ENCODE assay signal across 10 cellular contexts in the genomic region with DNA sequence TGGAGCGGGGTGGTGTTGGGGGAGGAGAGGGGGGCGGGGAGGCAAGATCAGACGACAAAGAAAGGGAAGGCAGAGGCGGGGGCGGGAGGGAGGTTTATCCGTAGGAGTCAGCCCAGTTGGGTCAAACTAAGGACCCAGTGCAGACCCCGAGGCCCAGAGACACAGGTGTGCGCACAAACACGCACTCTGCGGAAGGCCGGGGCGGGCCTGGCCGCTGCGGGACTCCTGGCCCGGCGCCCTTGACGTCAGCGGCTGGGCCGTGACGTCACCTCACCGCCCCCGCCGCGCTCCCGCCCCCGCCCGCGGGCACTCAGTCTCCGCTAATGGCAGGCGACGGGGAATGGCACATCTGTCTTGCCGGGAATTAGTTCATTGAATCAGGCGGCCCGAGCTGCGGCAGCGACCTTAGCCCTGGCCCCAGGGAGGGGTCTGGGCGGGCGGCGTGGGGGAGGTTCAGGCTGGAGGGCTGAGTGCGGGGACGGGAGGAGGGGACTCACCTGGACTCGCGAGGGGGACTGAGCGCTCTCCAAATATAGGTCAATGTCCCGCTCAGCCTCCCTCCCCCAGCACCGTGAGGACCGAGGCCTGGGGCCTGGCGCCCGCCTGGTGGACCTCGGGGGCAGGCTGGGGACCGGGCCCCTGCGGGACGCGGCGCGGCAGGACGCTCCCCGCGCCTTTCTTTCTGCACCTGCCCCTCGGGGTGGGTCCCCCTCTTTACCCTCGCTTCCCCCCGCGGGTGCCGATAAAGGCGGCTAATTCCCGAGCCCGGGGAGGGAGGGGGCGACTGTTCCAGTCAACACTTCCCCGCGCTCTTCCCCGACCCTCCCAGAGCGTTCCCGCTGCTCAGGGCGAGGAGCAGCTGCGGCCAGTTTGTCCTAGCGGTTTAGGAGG. TPM values are rescaled to one million over a fixed set of nuclear protein-coding genes. Genes with fewer than 3 reads are reported as not detected.
DNase-seq lines count a peak whose midpoint lies in the region; ATAC-seq and TF ChIP-seq lines count a peak whose summit lies in the region.
"Had no signal": no experiment of that assay in that cellular context is flagged by ENCODE, and none has a peak within 500 bp of the region (broad histone marks: within the 10 kb centered on the region; RNA-seq: fewer than 3 reads in every experiment).

No MANE protein-coding gene starts in this region.

- no peak overlapping the region for H3K27ac Mint-ChIP-seq in activated CD8-positive, alpha-beta T cell treated with anti-CD3 and anti-CD28 coated beads for 36 hours
- no peak overlapping the region for H3K27ac Mint-ChIP-seq in natural killer cell

- DNase-seq in activated CD8-positive, alpha-beta T cell treated with anti-CD3 and anti-CD28 coated beads for 36 hours, result peak; percentile 50
- DNase-seq in epithelial cell of esophagus (ENCODE audit: low read depth) (peak; percentile 29), natural killer cell (peak; percentile 28), NCI-H1694 (lab: John Stamatoyannopoulos, UW) (no peak), SKM-1 (lab: John Stamatoyannopoulos, UW; ENCODE audit: unreplicated experiment) (no peak)

- TF ChIP-seq EP300 in Ishikawa (IDR thresholded peaks at IDR 0.05; ENCODE audit: borderline replicate concordance), result 0 out of 2 replicates have a peak, but pooled peaks have one; percentile 12

- CTCF ChIA-PET in activated CD8-positive, alpha-beta T cell treated with anti-CD3 and anti-CD28 coated beads for 36 hours (lab: Charles Lee), result interaction anchor here (2.9 kb wide), 1 partner anchor 19 kb away, joined by 7 read pairs; no protein-coding TSS in a partner anchor

- peak; percentile 53 for ATAC-seq in activated CD8-positive, alpha-beta T cell treated with anti-CD3 and anti-CD28 coated beads for 36 hours
- ATAC-seq in natural killer cell (peak; percentile 34 to 77 (median 77)), HG02571 (IDR thresholded peaks at IDR 0.05; ENCODE audit: unreplicated experiment) (no peak)

- H3K9me3 ChIP-seq in thymus (ENCODE audit: control insufficient read depth), result no peaks in the 10 kb centered on the region

- no peaks in the 10 kb centered on the region for H3K36me3 ChIP-seq in thymus (ENCODE audit: control insufficient read depth, insufficient read depth)

- H3K4me3 Mint-ChIP-seq in activated CD8-positive, alpha-beta T cell treated with anti-CD3 and anti-CD28 coated beads for 36 hours, result peak overlapping the region; percentile 59
- peak overlapping the region; percentile 9 for H3K4me3 Mint-ChIP-seq in natural killer cell

- no peaks in the 10 kb centered on the region for H3K9me3 Mint-ChIP-seq in activated CD8-positive, alpha-beta T cell treated with anti-CD3 and anti-CD28 coated beads for 36 hours
- H3K9me3 Mint-ChIP-seq in natural killer cell, result no peaks in the 10 kb centered on the region

- no peaks in the 10 kb centered on the region for H3K36me3 Mint-ChIP-seq in activated CD8-positive, alpha-beta T cell treated with anti-CD3 and anti-CD28 coated beads for 36 hours (ENCODE audit: low read depth)
- H3K36me3 Mint-ChIP-seq in natural killer cell, result no peaks in the 10 kb centered on the region
- H3K36me3 Mint-ChIP-seq: IgD-negative memory B cell had no signal

- peaks cover 14% of the 10 kb centered on the region for H3K4me1 Mint-ChIP-seq in activated CD8-positive, alpha-beta T cell treated with anti-CD3 and anti-CD28 coated beads for 36 hours (ENCODE audit: low read depth)
- H3K4me1 Mint-ChIP-seq in natural killer cell, result peaks cover 0 to 8% of the 10 kb centered on the region in 2 donors

- no peak for TF ChIP-seq CTCF in activated CD8-positive, alpha-beta T cell treated with anti-CD3 and anti-CD28 coated beads for 36 hours (IDR thresholded peaks at IDR 0.05)
- TF ChIP-seq CTCF in epithelial cell of esophagus (IDR thresholded peaks at IDR 0.05; ENCODE audit: insufficient read depth, low read depth, low read length, missing control alignments) (no peak), natural killer cell (IDR thresholded peaks at IDR 0.05) (no peak)

- 2% methylated on average over 75 of the region's 76 CpGs for WGBS in thymus

- peaks cover 36% of the 10 kb centered on the region for H3K27me3 Mint-ChIP-seq in activated CD8-positive, alpha-beta T cell treated with anti-CD3 and anti-CD28 coated beads for 36 hours
- H3K27me3 Mint-ChIP-seq in natural killer cell (ENCODE audit: low read depth in 2 of 2), result peaks cover 14 to 39% of the 10 kb centered on the region in 2 donors

- TF ChIP-seq RAD21 in Ishikawa (IDR thresholded peaks at IDR 0.05; ENCODE audit: low read depth), result no peak

- intact Hi-C loops in activated CD8-positive, alpha-beta T cell treated with anti-CD3 and anti-CD28 coated beads for 36 hours (cut with micrococcal nuclease), result no loop called here
- intact Hi-C loops in natural killer cell (cut with micrococcal nuclease), result no loop called here

- H3K27me3 ChIP-seq in thymus (ENCODE audit: control insufficient read depth, insufficient read depth), result peaks cover 48% of the 10 kb centered on the region

- H3K4me3 ChIP-seq in epithelial cell of esophagus (ENCODE audit: low read length) (no peak overlapping the region), thymus (ENCODE audit: low read length) (peak overlapping the region; percentile 35)
- H3K4me3 ChIP-seq: lung had no signal

- H3K27ac ChIP-seq in thymus (ENCODE audit: low read depth), result no peak overlapping the region

- H3K4me1 ChIP-seq in thymus (ENCODE audit: control insufficient read depth, insufficient read depth, low read length), result no peaks in the 10 kb centered on the region

- POLR2A ChIA-PET in activated CD8-positive, alpha-beta T cell treated with anti-CD3 and anti-CD28 coated beads for 36 hours (lab: Charles Lee), result no interaction called here

TF ChIP-seq in Ishikawa, 13 proteins besides CTCF, POLR2A, EP300 and RAD21:
- no peak for TF ChIP-seq TCF12 (IDR thresholded peaks at IDR 0.05; ENCODE audit: low read depth)
- TF ChIP-seq, protein P1, sequence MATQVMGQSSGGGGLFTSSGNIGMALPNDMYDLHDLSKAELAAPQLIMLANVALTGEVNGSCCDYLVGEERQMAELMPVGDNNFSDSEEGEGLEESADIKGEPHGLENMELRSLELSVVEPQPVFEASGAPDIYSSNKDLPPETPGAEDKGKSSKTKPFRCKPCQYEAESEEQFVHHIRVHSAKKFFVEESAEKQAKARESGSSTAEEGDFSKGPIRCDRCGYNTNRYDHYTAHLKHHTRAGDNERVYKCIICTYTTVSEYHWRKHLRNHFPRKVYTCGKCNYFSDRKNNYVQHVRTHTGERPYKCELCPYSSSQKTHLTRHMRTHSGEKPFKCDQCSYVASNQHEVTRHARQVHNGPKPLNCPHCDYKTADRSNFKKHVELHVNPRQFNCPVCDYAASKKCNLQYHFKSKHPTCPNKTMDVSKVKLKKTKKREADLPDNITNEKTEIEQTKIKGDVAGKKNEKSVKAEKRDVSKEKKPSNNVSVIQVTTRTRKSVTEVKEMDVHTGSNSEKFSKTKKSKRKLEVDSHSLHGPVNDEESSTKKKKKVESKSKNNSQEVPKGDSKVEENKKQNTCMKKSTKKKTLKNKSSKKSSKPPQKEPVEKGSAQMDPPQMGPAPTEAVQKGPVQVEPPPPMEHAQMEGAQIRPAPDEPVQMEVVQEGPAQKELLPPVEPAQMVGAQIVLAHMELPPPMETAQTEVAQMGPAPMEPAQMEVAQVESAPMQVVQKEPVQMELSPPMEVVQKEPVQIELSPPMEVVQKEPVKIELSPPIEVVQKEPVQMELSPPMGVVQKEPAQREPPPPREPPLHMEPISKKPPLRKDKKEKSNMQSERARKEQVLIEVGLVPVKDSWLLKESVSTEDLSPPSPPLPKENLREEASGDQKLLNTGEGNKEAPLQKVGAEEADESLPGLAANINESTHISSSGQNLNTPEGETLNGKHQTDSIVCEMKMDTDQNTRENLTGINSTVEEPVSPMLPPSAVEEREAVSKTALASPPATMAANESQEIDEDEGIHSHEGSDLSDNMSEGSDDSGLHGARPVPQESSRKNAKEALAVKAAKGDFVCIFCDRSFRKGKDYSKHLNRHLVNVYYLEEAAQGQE (IDR thresholded peaks at IDR 0.05; ENCODE audit: low read depth), result no peak
- no peak for TF ChIP-seq NFIC (IDR thresholded peaks at IDR 0.05)
- TF ChIP-seq ZBTB7A (IDR thresholded peaks at IDR 0.05; ENCODE audit: low read depth), result 0 out of 2 replicates have a peak, but pooled peaks have one; percentile 25
- no peak for TF ChIP-seq FOXM1 (IDR thresholded peaks at IDR 0.05; ENCODE audit: borderline replicate concordance, low read depth)
- TF ChIP-seq CEBPB (IDR thresholded peaks at IDR 0.05), result no peak
- no peak for TF ChIP-seq TAF1 (IDR thresholded peaks at IDR 0.05; ENCODE audit: low read depth)
- TF ChIP-seq YY1 (IDR thresholded peaks at IDR 0.05; ENCODE audit: low read depth), result no peak
- TF ChIP-seq TEAD4 (IDR thresholded peaks at IDR 0.05), result no peak
- TF ChIP-seq CREB1 (IDR thresholded peaks at IDR 0.05; ENCODE audit: low read depth), result peak; percentile 86
- TF ChIP-seq, protein P2, sequence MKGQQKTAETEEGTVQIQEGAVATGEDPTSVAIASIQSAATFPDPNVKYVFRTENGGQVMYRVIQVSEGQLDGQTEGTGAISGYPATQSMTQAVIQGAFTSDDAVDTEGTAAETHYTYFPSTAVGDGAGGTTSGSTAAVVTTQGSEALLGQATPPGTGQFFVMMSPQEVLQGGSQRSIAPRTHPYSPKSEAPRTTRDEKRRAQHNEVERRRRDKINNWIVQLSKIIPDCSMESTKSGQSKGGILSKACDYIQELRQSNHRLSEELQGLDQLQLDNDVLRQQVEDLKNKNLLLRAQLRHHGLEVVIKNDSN (IDR thresholded peaks at IDR 0.05), result no peak
- peak; percentile 92 for TF ChIP-seq EGR1 (IDR thresholded peaks at IDR 0.05)
- TF ChIP-seq, protein P3, sequence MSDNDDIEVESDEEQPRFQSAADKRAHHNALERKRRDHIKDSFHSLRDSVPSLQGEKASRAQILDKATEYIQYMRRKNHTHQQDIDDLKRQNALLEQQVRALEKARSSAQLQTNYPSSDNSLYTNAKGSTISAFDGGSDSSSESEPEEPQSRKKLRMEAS (IDR thresholded peaks at IDR 0.05), result no peak
TF ChIP-seq in Ishikawa: peak in this region for 3.

RNA-seq across cellular contexts. Expression of a gene that starts 15.5 kb away (rescaled TPM):
- under 1 TPM; 0.56 to 0.72 TPM for total RNA-seq in activated CD8-positive, alpha-beta T cell treated with anti-CD3 and anti-CD28 coated beads for 36 hours
- not detected for total RNA-seq in natural killer cell
- polyA plus RNA-seq in thymus, result 1.7 TPM
- polyA plus RNA-seq: IgD-negative memory B cell had no signal

RNA-seq across cellular contexts. Expression of a gene that starts 17.0 kb away (rescaled TPM):
- not detected for total RNA-seq in activated CD8-positive, alpha-beta T cell treated with anti-CD3 and anti-CD28 coated beads for 36 hours
- not detected for total RNA-seq in natural killer cell
- polyA plus RNA-seq in thymus, result 0.09 TPM
- total RNA-seq: lung had no signal
- polyA plus RNA-seq: IgD-negative memory B cell, lung had no signal

RNA-seq across cellular contexts. Expression of a gene that starts 22.8 kb away (rescaled TPM):
- not detected for total RNA-seq in activated CD8-positive, alpha-beta T cell treated with anti-CD3 and anti-CD28 coated beads for 36 hours
- not detected for total RNA-seq in natural killer cell
- 0.43 TPM for polyA plus RNA-seq in thymus
- total RNA-seq: lung had no signal
- polyA plus RNA-seq: IgD-negative memory B cell, lung had no signal

RNA-seq across cellular contexts. Expression of a gene that starts 36.3 kb away (rescaled TPM):
- not detected for total RNA-seq in activated CD8-positive, alpha-beta T cell treated with anti-CD3 and anti-CD28 coated beads for 36 hours
- total RNA-seq in natural killer cell, result not detected
- 0.48 TPM for polyA plus RNA-seq in thymus
- total RNA-seq: lung had no signal
- polyA plus RNA-seq: IgD-negative memory B cell, lung had no signal

RNA-seq across cellular contexts. Expression of a gene that starts 47.2 kb away (rescaled TPM):
- total RNA-seq in activated CD8-positive, alpha-beta T cell treated with anti-CD3 and anti-CD28 coated beads for 36 hours, result not detected
- not detected for total RNA-seq in natural killer cell
- polyA plus RNA-seq in thymus, result 0.34 TPM
- total RNA-seq: lung had no signal
- polyA plus RNA-seq: IgD-negative memory B cell, lung had no signal

Comparison
In these comparisons a context has a peak if more than half of its experiments do, and no peak if none do; other contexts are left out.
1. DNase-seq: peak in activated CD8-positive, alpha-beta T cell treated with anti-CD3 and anti-CD28 coated beads for 36 hours (single experiment), epithelial cell of esophagus (single experiment) and natural killer cell (single experiment); none in NCI-H1694 (single experiment) and SKM-1 (single experiment).